In genomic region chr1:34781071-34781843, GRCh38 we compare ENCODE assay signal across 9 cellular contexts. TPM values are rescaled to one million over a fixed set of nuclear protein-coding genes. Genes with fewer than 3 reads are reported as not detected.
DNase-seq lines count a peak whose midpoint lies in the region; ATAC-seq and TF ChIP-seq lines count a peak whose summit lies in the region.
"Had no signal": no experiment of that assay in that cellular context is flagged by ENCODE, and none has a peak within 500 bp of the region (broad histone marks: within the 10 kb centered on the region; RNA-seq: fewer than 3 reads in every experiment).

TSS of gene GJB3 (plus strand) at chr1:34781214. CDS start at chr1:34784763, 3,549 bp downstream.

- DNase-seq in AG08395 (ENCODE audit: low spot score) (peak; percentile 28), LoVo (ENCODE audit: low spot score) (peak; percentile 70), neural crest cell (ENCODE audit: low read depth, low spot score) (no peak), globus pallidus (ENCODE audit: low spot score) (no peak), occipital lobe (lab: John Stamatoyannopoulos, UW) (no peak), sciatic nerve (ENCODE audit: low spot score) (no peak), midbrain (lab: John Stamatoyannopoulos, UW) (no peak)
- no peak for DNase-seq in effector memory CD8-positive, alpha-beta T cell

- no peaks in the 10 kb centered on the region for H3K36me3 Mint-ChIP-seq in effector memory CD8-positive, alpha-beta T cell (ENCODE audit: insufficient read depth)
- no peaks in the 10 kb centered on the region for H3K36me3 Mint-ChIP-seq in neural crest cell (ENCODE audit: low read depth)

- peak; percentile 19 for ATAC-seq in effector memory CD8-positive, alpha-beta T cell (replicated peaks)
- no peak for ATAC-seq in sciatic nerve

- peaks cover 67 to 80% of the 10 kb centered on the region in 2 donors for H3K27me3 Mint-ChIP-seq in effector memory CD8-positive, alpha-beta T cell
- H3K27me3 Mint-ChIP-seq in neural crest cell (ENCODE audit: low read depth): peaks cover 81% of the 10 kb centered on the region

- no peak within 1 kb of the TSS for H3K27ac Mint-ChIP-seq in effector memory CD8-positive, alpha-beta T cell
- H3K27ac Mint-ChIP-seq in neural crest cell (ENCODE audit: unreplicated experiment): no peak within 1 kb of the TSS

- H3K4me3 Mint-ChIP-seq in effector memory CD8-positive, alpha-beta T cell: peak within 1 kb of the TSS in 1 of 2 donors; percentile 50
- peak within 1 kb of the TSS; percentile 13 for H3K4me3 Mint-ChIP-seq in neural crest cell

- intact Hi-C loops in sciatic nerve (cut with DNase I): no loop called here

- peaks cover 0 to under 1% of the 10 kb centered on the region in 2 donors for H3K4me1 Mint-ChIP-seq in effector memory CD8-positive, alpha-beta T cell (ENCODE audit: low read depth in 2 of 2)
- peaks cover 4% of the 10 kb centered on the region for H3K4me1 Mint-ChIP-seq in neural crest cell

- H3K9me3 Mint-ChIP-seq in effector memory CD8-positive, alpha-beta T cell: no peaks in the 10 kb centered on the region
- H3K9me3 Mint-ChIP-seq in neural crest cell: no peaks in the 10 kb centered on the region

- TF ChIP-seq CTCF in neural crest cell (conservative IDR thresholded peaks at IDR 0.05): no peak

RNA-seq across cellular contexts. Expression of gene GJB3, which starts in this region (rescaled TPM):
- total RNA-seq in neural crest cell: not detected in 2 replicates
- total RNA-seq in occipital lobe: not detected
- total RNA-seq in sciatic nerve: 1.3 TPM
- total RNA-seq: LHCN-M2 had no signal

Comparison
In these comparisons a context has a peak if more than half of its experiments do, and no peak if none do; other contexts are left out.
1. DNase-seq: peak in AG08395 (single experiment) and LoVo (single experiment); none in effector memory CD8-positive, alpha-beta T cell (0 of 3), neural crest cell (single experiment), globus pallidus (single experiment), occipital lobe (single experiment), sciatic nerve (single experiment) and midbrain (single experiment).